ENCODE assay signal across 8 cellular contexts in genomic region chr11:65419460-65419772, GRCh38. TPM values are rescaled to one million over a fixed set of nuclear protein-coding genes. Genes with fewer than 3 reads are reported as not detected.
DNase-seq lines count a peak whose midpoint lies in the region; ATAC-seq, FAIRE-seq and TF ChIP-seq lines count a peak whose summit lies in the region.

No MANE protein-coding gene starts in this region.

- CTCF ChIA-PET in activated CD4-positive, alpha-beta T cell treated with anti-CD3 and anti-CD28 coated beads for 36 hours (lab: Charles Lee), result interaction anchor here (0.5 to 12.0 kb wide), 16 partner anchors 14 to 558 kb away, joined by 3 to 209 read pairs (median 4); partner anchors contain the start of genes DPF2, MALAT1 and SLC25A45

- no peak for TF ChIP-seq POLR2A in suprapubic skin (IDR thresholded peaks at IDR 0.05)

- H2AFZ ChIP-seq in astrocyte (ENCODE audit: low read depth, low read length), result no peak overlapping the region

- no peak for ATAC-seq in activated CD4-positive, alpha-beta T cell treated with anti-CD3 and anti-CD28 coated beads for 36 hours
- ATAC-seq in left lung, result no peak
- ATAC-seq in HG02852 (IDR thresholded peaks at IDR 0.05; ENCODE audit: unreplicated experiment), result no peak

- TF ChIP-seq CTCF in astrocyte (IDR thresholded peaks at IDR 0.05; ENCODE audit: insufficient read depth, low read depth, low read length), result no peak
- no peak for TF ChIP-seq CTCF in left lung (IDR thresholded peaks at IDR 0.05)
- TF ChIP-seq CTCF in suprapubic skin (IDR thresholded peaks at IDR 0.05), result no peak

- DNase-seq in activated CD4-positive, alpha-beta T cell treated with anti-CD3 and anti-CD28 coated beads for 36 hours, result no peak
- DNase-seq in activated CD4-positive, alpha-beta T cell treated with anti-CD3 and anti-CD28 coated beads for 4 hours, result no peak
- DNase-seq in astrocyte (ENCODE audit: low read depth) (no peak), left lung (peak; percentile 38 to 73), suprapubic skin (ENCODE audit: low spot score in 2 of 2) (peak; percentile 75 to 78)
- DNase-seq in effector CD8-positive, alpha-beta T cell (lab: John Stamatoyannopoulos, UW), result no peak
- DNase-seq in activated CD4-positive, alpha-beta T cell treated with anti-CD3 and anti-CD28 coated beads for 48 hours, result no peak

- H3K27ac Mint-ChIP-seq in activated CD4-positive, alpha-beta T cell treated with anti-CD3 and anti-CD28 coated beads for 36 hours, result peak overlapping the region; percentile 99
- peak overlapping the region; percentile 100 for H3K27ac Mint-ChIP-seq in astrocyte (ENCODE audit: unreplicated experiment)

- H3K27ac ChIP-seq in astrocyte (ENCODE audit: low read depth, low read length) (peak overlapping the region; percentile 100), left lung (peak overlapping the region; percentile 99 to 100), suprapubic skin (peak overlapping the region; percentile 98)

- H3K4me3 ChIP-seq in astrocyte (ENCODE audit: insufficient read depth, low read depth, low read length) (peak overlapping the region; percentile 1), left lung (peak overlapping the region; percentile 13 to 80), suprapubic skin (peak overlapping the region; percentile 91)

- H3K79me2 ChIP-seq in astrocyte (ENCODE audit: insufficient read depth, low read length), result peaks cover 85% of the 10 kb centered on the region

- H3K4me1 ChIP-seq in astrocyte (ENCODE audit: insufficient read depth, low read length) (peaks cover 62% of the 10 kb centered on the region), left lung (peaks cover 49 to 63% of the 10 kb centered on the region in 2 donors), suprapubic skin (peaks cover 67% of the 10 kb centered on the region)

- peak overlapping the region; percentile 96 for H3K9ac ChIP-seq in astrocyte (ENCODE audit: low read length)

- H3K9me3 ChIP-seq in astrocyte (ENCODE audit: insufficient read depth, low read depth, low read length) (no peaks in the 10 kb centered on the region), left lung (no peaks in the 10 kb centered on the region), suprapubic skin (no peaks in the 10 kb centered on the region)

- H3K27me3 Mint-ChIP-seq in activated CD4-positive, alpha-beta T cell treated with anti-CD3 and anti-CD28 coated beads for 36 hours, result peaks cover 6% of the 10 kb centered on the region
- H3K27me3 Mint-ChIP-seq in astrocyte (ENCODE audit: low read depth, unreplicated experiment), result no peaks in the 10 kb centered on the region

- TF ChIP-seq EP300 in suprapubic skin (IDR thresholded peaks at IDR 0.05), result no peak

- FAIRE-seq in astrocyte (lab: Jason Lieb, UNC), result no peak

- peaks cover 36% of the 10 kb centered on the region for H3K4me1 Mint-ChIP-seq in activated CD4-positive, alpha-beta T cell treated with anti-CD3 and anti-CD28 coated beads for 36 hours
- H3K4me1 Mint-ChIP-seq in astrocyte (ENCODE audit: low read depth, unreplicated experiment), result peaks cover 68% of the 10 kb centered on the region

- WGBS in suprapubic skin, result 21% methylated on average over 6 of the region's 7 CpGs

- no peaks in the 10 kb centered on the region for H3K9me3 Mint-ChIP-seq in activated CD4-positive, alpha-beta T cell treated with anti-CD3 and anti-CD28 coated beads for 36 hours (ENCODE audit: low read depth)
- peaks cover 1% of the 10 kb centered on the region for H3K9me3 Mint-ChIP-seq in astrocyte (ENCODE audit: unreplicated experiment)

- H3K27me3 ChIP-seq in astrocyte (ENCODE audit: insufficient read depth, low read length) (no peaks in the 10 kb centered on the region), left lung (no peaks in the 10 kb centered on the region), suprapubic skin (no peaks in the 10 kb centered on the region)

- intact Hi-C loops in activated CD4-positive, alpha-beta T cell treated with anti-CD3 and anti-CD28 coated beads for 36 hours (cut with DNase I, micrococcal nuclease), result loop anchor here (2.0 to 10.0 kb wide), 2 partner anchors 55 to 439 kb away; partner anchors contain the start of gene CFL1 (in 1 of the 2)
- intact Hi-C loops in left lung (cut with DNase I), result loop anchor here in 1 of 2 donors (5.0 kb wide), 1 partner anchor 88 kb away; no protein-coding TSS in a partner anchor

- peaks cover 28% of the 10 kb centered on the region for H3K36me3 Mint-ChIP-seq in activated CD4-positive, alpha-beta T cell treated with anti-CD3 and anti-CD28 coated beads for 36 hours (ENCODE audit: low read depth)
- H3K36me3 Mint-ChIP-seq in astrocyte (ENCODE audit: low read depth, unreplicated experiment), result peaks cover 2% of the 10 kb centered on the region

- peak overlapping the region; percentile 100 for H3K4me3 Mint-ChIP-seq in activated CD4-positive, alpha-beta T cell treated with anti-CD3 and anti-CD28 coated beads for 36 hours
- peak overlapping the region; percentile 72 for H3K4me3 Mint-ChIP-seq in astrocyte (ENCODE audit: unreplicated experiment)

- peaks cover 17% of the 10 kb centered on the region for H4K20me1 ChIP-seq in astrocyte (ENCODE audit: insufficient read depth, low read length)

- POLR2A ChIA-PET in activated CD4-positive, alpha-beta T cell treated with anti-CD3 and anti-CD28 coated beads for 36 hours (lab: Charles Lee), result interaction anchor here (1.0 to 18.5 kb wide), 9 partner anchors 9 to 158 kb away, joined by 3 to 1637 read pairs (median 7); partner anchors contain the start of genes MALAT1, POLA2 and ZNRD2

- peak overlapping the region; percentile 94 for H3K4me2 ChIP-seq in astrocyte (ENCODE audit: low read length)

- H3K36me3 ChIP-seq in astrocyte (ENCODE audit: insufficient read depth, low read length) (peaks cover 2% of the 10 kb centered on the region), left lung (peaks cover 0 to 6% of the 10 kb centered on the region in 2 donors), suprapubic skin (no peaks in the 10 kb centered on the region)

RNA-seq across cellular contexts. Expression of gene NEAT1, which starts 3.2 kb away (rescaled TPM):
- total RNA-seq in activated CD4-positive, alpha-beta T cell treated with anti-CD3 and anti-CD28 coated beads for 36 hours, result 100 to 1,000 TPM; 435 to 569 TPM
- total RNA-seq in astrocyte, result 202 and 317 TPM in 2 replicates
- 1,000 to 10,000 TPM; 1,146 to 1,441 TPM for total RNA-seq in left lung
- total RNA-seq in suprapubic skin, result 1,000 to 10,000 TPM in 1 of 4 donors, 100 to 1,000 TPM in 3; 336 to 2,041 (median 481) TPM

RNA-seq across cellular contexts. Expression of gene FRMD8, which starts 33.0 kb away (rescaled TPM):
- 10 to 100 TPM; 32.7 to 37.5 TPM for total RNA-seq in activated CD4-positive, alpha-beta T cell treated with anti-CD3 and anti-CD28 coated beads for 36 hours
- total RNA-seq in astrocyte, result 61.2 and 76.3 TPM in 2 replicates
- total RNA-seq in left lung, result 10 to 100 TPM; 31.7 to 31.9 TPM
- total RNA-seq in suprapubic skin, result 100 to 1,000 TPM in 1 of 4 donors, 10 to 100 TPM in 3; 56.2 to 107 (median 81.5) TPM

RNA-seq across cellular contexts. Expression of gene SLC25A45, which starts 37.0 kb away (rescaled TPM):
- 10 to 100 TPM; 13.2 to 14.3 TPM for total RNA-seq in activated CD4-positive, alpha-beta T cell treated with anti-CD3 and anti-CD28 coated beads for 36 hours
- total RNA-seq in astrocyte, result 1.9 and 2.6 TPM in 2 replicates
- 1 to 10 TPM; 8.4 to 9.8 TPM for total RNA-seq in left lung
- total RNA-seq in suprapubic skin, result 1 to 10 TPM; 3.9 to 6.2 (median 4.7) TPM

Comparison
In these comparisons a context has a peak if more than half of its experiments do, and no peak if none do; other contexts are left out.
1. DNase-seq: peak in left lung (2 of 2) and suprapubic skin (2 of 2); none in activated CD4-positive, alpha-beta T cell treated with anti-CD3 and anti-CD28 coated beads for 36 hours (single experiment), activated CD4-positive, alpha-beta T cell treated with anti-CD3 and anti-CD28 coated beads for 4 hours (0 of 2), astrocyte (single experiment), effector CD8-positive, alpha-beta T cell (single experiment) and activated CD4-positive, alpha-beta T cell treated with anti-CD3 and anti-CD28 coated beads for 48 hours (single experiment).
2. H3K4me3 ChIP-seq: peak in every context shown above with its lines; median percentile 91 in suprapubic skin; 46 in left lung; 1 in astrocyte.
3. Peak in every context shown above with its lines, with median percentiles within 50 percentile points of each other: H3K27ac ChIP-seq.